ENCODE assay signal across 8 cellular contexts in genomic region chr12:93571360-93571853, GRCh38. TPM values are rescaled to one million over a fixed set of nuclear protein-coding genes. Genes with fewer than 3 reads are reported as not detected.
DNase-seq lines count a peak whose midpoint lies in the region; ATAC-seq and TF ChIP-seq lines count a peak whose summit lies in the region.

No MANE protein-coding gene starts in this region.

- DNase-seq in LoVo (ENCODE audit: low spot score) = peak; percentile 65
- peak; percentile 85 for DNase-seq in UCSD-AML1 (lab: John Stamatoyannopoulos, UW; ENCODE audit: unreplicated experiment)
- peak; percentile 71 for DNase-seq in MCF 10A (ENCODE audit: unreplicated experiment)
- peak; percentile 97 for DNase-seq in islet precursor cell
- DNase-seq in stimulated activated CD4-positive, alpha-beta T cell treated with anti-CD3 and anti-CD28 coated beads, Interleukin-15, amount 100 ng/mL, for 1 hour (ENCODE audit: low read depth in 1 of 2, low spot score in 1 of 2) = peak; percentile 48 to 58
- no peak for DNase-seq in SKM-1 (lab: John Stamatoyannopoulos, UW; ENCODE audit: unreplicated experiment)

- peak overlapping the region; percentile 73 for H3K27ac ChIP-seq in C4-2B

- H3K36me3 Mint-ChIP-seq in MCF 10A (ENCODE audit: insufficient read depth, unreplicated experiment) = peaks cover 9% of the 10 kb centered on the region

- no peaks in the 10 kb centered on the region for H3K27me3 Mint-ChIP-seq in MCF 10A (ENCODE audit: insufficient read depth, unreplicated experiment)

- H3K4me1 Mint-ChIP-seq in MCF 10A (ENCODE audit: insufficient read depth, unreplicated experiment) = peaks cover 18% of the 10 kb centered on the region

- CTCF ChIA-PET in MCF 10A (lab: Yijun Ruan, JAX) = interaction anchor here (0.9 to 8.1 kb wide), 3 partner anchors 170 to 530 kb away, joined by 4 to 159 read pairs (median 4); no protein-coding TSS in a partner anchor

- peak; percentile 14 for ATAC-seq in GM21390 (IDR thresholded peaks at IDR 0.05; ENCODE audit: unreplicated experiment)

- TF ChIP-seq CTCF in C4-2B (conservative IDR thresholded peaks at IDR 0.05) = peak; percentile 12
- peak; percentile 13 for TF ChIP-seq CTCF in MCF 10A (IDR thresholded peaks at IDR 0.05; ENCODE audit: unreplicated experiment)

- H3K4me3 Mint-ChIP-seq in MCF 10A (ENCODE audit: unreplicated experiment) = peak overlapping the region; percentile 84

- POLR2A ChIA-PET in MCF 10A (lab: Yijun Ruan, JAX) = interaction anchor here (0.5 to 5.1 kb wide), 16 partner anchors 14 to 989 kb away, joined by 3 to 90 read pairs (median 4); partner anchors contain the start of gene CRADD

- no peak overlapping the region for H3K27ac Mint-ChIP-seq in MCF 10A (ENCODE audit: low read depth, unreplicated experiment)

- no peaks in the 10 kb centered on the region for H3K9me3 Mint-ChIP-seq in MCF 10A (ENCODE audit: unreplicated experiment)

- intact Hi-C loops in MCF 10A (cut with micrococcal nuclease) = loop anchor here (1.0 kb wide), 1 partner anchor 54 kb away; no protein-coding TSS in a partner anchor

- BruUV-seq in MCF 10A (replicated peaks; lab: Mats Ljungman, UMichigan) = TSS peak; percentile 16

RNA-seq across cellular contexts. Expression of gene SOCS2, which starts 1.1 kb away (rescaled TPM):
- total RNA-seq in MCF 10A (2022) = 38.7 and 44.9 TPM in 2 replicates
